ENCODE assay signal across 16 cellular contexts in the genomic region with DNA sequence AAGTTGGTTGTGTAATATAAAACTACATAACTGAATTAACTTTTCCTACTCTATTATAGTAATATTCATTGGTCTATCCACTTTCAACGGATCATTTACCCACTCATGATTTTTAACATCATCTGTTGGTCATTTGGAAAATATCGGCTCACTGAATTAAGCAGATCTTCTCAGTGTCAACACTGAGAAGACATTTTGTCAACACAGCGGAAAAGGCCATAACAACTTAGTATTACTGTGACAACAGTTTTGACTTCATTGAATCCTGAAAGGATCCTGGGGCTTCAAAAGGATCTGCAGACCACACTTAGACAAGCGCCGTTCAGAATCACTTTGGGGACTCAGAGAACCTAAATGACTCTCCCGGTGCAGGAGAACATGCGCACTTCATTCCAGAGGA. TPM values are rescaled to one million over a fixed set of nuclear protein-coding genes. Genes with fewer than 3 reads are reported as not detected.
DNase-seq lines count a peak whose midpoint lies in the region; ATAC-seq and TF ChIP-seq lines count a peak whose summit lies in the region.
"Had no signal": no experiment of that assay in that cellular context is flagged by ENCODE, and none has a peak within 500 bp of the region (broad histone marks: within the 10 kb centered on the region; RNA-seq: fewer than 3 reads in every experiment).

No MANE protein-coding gene starts in this region.

- peak overlapping the region; percentile 43 for H3K27ac Mint-ChIP-seq in activated CD4-positive, alpha-beta T cell treated with anti-CD3 and anti-CD28 coated beads, Interleukin-2, amount 10 ng/mL, durations not matched to agents 24 days and 14 days
- peak overlapping the region; percentile 68 to 80 for H3K27ac Mint-ChIP-seq in T-cell

- intact Hi-C loops in activated CD4-positive, alpha-beta T cell treated with anti-CD3 and anti-CD28 coated beads, Interleukin-2, amount 10 ng/mL, durations not matched to agents 24 days and 14 days (cut with micrococcal nuclease): no loop called here
- intact Hi-C loops in esophagus muscularis mucosa (cut with DNase I): no loop called here
- intact Hi-C loops in gastrocnemius medialis (cut with DNase I; ENCODE audit: low total_unique reads): no loop called here

- no peaks in the 10 kb centered on the region for H3K27me3 Mint-ChIP-seq in activated CD4-positive, alpha-beta T cell treated with anti-CD3 and anti-CD28 coated beads, Interleukin-2, amount 10 ng/mL, durations not matched to agents 24 days and 14 days
- H3K27me3 Mint-ChIP-seq in T-cell: no peaks in the 10 kb centered on the region

- no peak for TF ChIP-seq CTCF in esophagus muscularis mucosa (IDR thresholded peaks at IDR 0.05)
- no peak for TF ChIP-seq CTCF in gastrocnemius medialis (IDR thresholded peaks at IDR 0.05 in 4 of 5, conservative IDR thresholded peaks at IDR 0.05 in 1 of 5)

- H3K4me3 Mint-ChIP-seq in activated CD4-positive, alpha-beta T cell treated with anti-CD3 and anti-CD28 coated beads, Interleukin-2, amount 10 ng/mL, durations not matched to agents 24 days and 14 days: no peak overlapping the region
- no peak overlapping the region for H3K4me3 Mint-ChIP-seq in T-cell

- 85% methylated on average over 7 of the region's 7 CpGs for WGBS in esophagus muscularis mucosa

- ATAC-seq in T-cell (replicated peaks in 1 of 4): no peak
- ATAC-seq in gastrocnemius medialis: no peak
- ATAC-seq in HG03159 (IDR thresholded peaks at IDR 0.05; ENCODE audit: unreplicated experiment): no peak
- ATAC-seq in GM21825 (IDR thresholded peaks at IDR 0.05; ENCODE audit: unreplicated experiment): no peak
- ATAC-seq: right cardiac atrium had no signal

- H3K27me3 ChIP-seq in esophagus muscularis mucosa (peaks cover 0 to 6% (median 0%) of the 10 kb centered on the region in 4 donors), gastrocnemius medialis (no peaks in the 10 kb centered on the region)

- CTCF ChIA-PET in T-cell (lab: Charles Lee): no interaction called here

- no peak for DNase-seq in activated CD4-positive, alpha-beta T cell treated with anti-CD3 and anti-CD28 coated beads, Interleukin-2, amount 10 ng/mL, durations not matched to agents 24 days and 14 days
- DNase-seq in activated CD4-positive, alpha-beta T cell treated with anti-CD3 and anti-CD28 coated beads for 1 hour: no peak
- DNase-seq in T-cell (no peak), esophagus muscularis mucosa (ENCODE audit: extremely low spot score) (no peak), gastrocnemius medialis (no peak), KBM-7 (no peak)
- DNase-seq: Caco-2; GOT3; NCI-H1694 treated with DMSO at 0.1 percent for 48 hours; NCI-H446 treated with DMSO at 0.1 percent for 48 hours; right cardiac atrium; SHP77 treated with DMSO at 0.1 percent for 48 hours; stimulated activated CD4-positive, alpha-beta T cell treated with anti-CD3 and anti-CD28 coated beads, Interleukin-2, amount 100 ng/mL, for 24 hours had no signal

- H3K9me3 ChIP-seq in esophagus muscularis mucosa: no peaks in the 10 kb centered on the region
- H3K9me3 ChIP-seq in gastrocnemius medialis: no peaks in the 10 kb centered on the region
- H3K9me3 ChIP-seq: Caco-2 had no signal

- H3K4me3 ChIP-seq in esophagus muscularis mucosa (no peak overlapping the region), gastrocnemius medialis (no peak overlapping the region)
- H3K4me3 ChIP-seq: lung had no signal

- H3K27ac ChIP-seq in esophagus muscularis mucosa (replicated peaks in 1 of 4) (peak overlapping the region in 3 of 4 donors; percentile 100), gastrocnemius medialis (peak overlapping the region in 3 of 4 donors; percentile 99 to 100 (median 99))

- H3K9me3 Mint-ChIP-seq in activated CD4-positive, alpha-beta T cell treated with anti-CD3 and anti-CD28 coated beads, Interleukin-2, amount 10 ng/mL, durations not matched to agents 24 days and 14 days: no peaks in the 10 kb centered on the region
- H3K9me3 Mint-ChIP-seq in T-cell: no peaks in the 10 kb centered on the region

- H3K4me1 ChIP-seq in esophagus muscularis mucosa (peaks cover 21 to 38% (median 26%) of the 10 kb centered on the region in 4 donors), gastrocnemius medialis (peaks cover 19 to 29% of the 10 kb centered on the region in 2 donors)

- POLR2A ChIA-PET in T-cell (lab: Charles Lee): no interaction called here

- H3K36me3 ChIP-seq in esophagus muscularis mucosa (peaks cover 0 to 3% (median 0%) of the 10 kb centered on the region in 4 donors), gastrocnemius medialis (no peaks in the 10 kb centered on the region)

- in situ Hi-C loops in gastrocnemius medialis (cut with MboI; ENCODE audit: low sequenced_read_pairs in 4 of 4): no loop called here
- in situ Hi-C loops in KBM-7 (cut with MboI; ENCODE audit: low pct_unique_long_range_greater_than_20kb, low sequenced_read_pairs): no loop called here

- peaks cover 37% of the 10 kb centered on the region for H3K4me1 Mint-ChIP-seq in activated CD4-positive, alpha-beta T cell treated with anti-CD3 and anti-CD28 coated beads, Interleukin-2, amount 10 ng/mL, durations not matched to agents 24 days and 14 days
- H3K4me1 Mint-ChIP-seq in T-cell: peaks cover 41 to 57% (median 52%) of the 10 kb centered on the region in 3 donors

- no peak for TF ChIP-seq EP300 in esophagus muscularis mucosa (IDR thresholded peaks at IDR 0.05)

- H3K36me3 Mint-ChIP-seq in activated CD4-positive, alpha-beta T cell treated with anti-CD3 and anti-CD28 coated beads, Interleukin-2, amount 10 ng/mL, durations not matched to agents 24 days and 14 days (ENCODE audit: low read depth): peaks cover 27% of the 10 kb centered on the region
- H3K36me3 Mint-ChIP-seq in T-cell: peaks cover 10% of the 10 kb centered on the region

- TF ChIP-seq POLR2A in esophagus muscularis mucosa (IDR thresholded peaks at IDR 0.05; ENCODE audit: low read depth) (no peak), gastrocnemius medialis (IDR thresholded peaks at IDR 0.05) (no peak)

RNA-seq across cellular contexts. Expression of a gene that starts 4.2 kb away (rescaled TPM):
- total RNA-seq in activated CD4-positive, alpha-beta T cell treated with anti-CD3 and anti-CD28 coated beads, Interleukin-2, amount 10 ng/mL, durations not matched to agents 24 days and 14 days: 21.4 and 22.2 TPM in 2 replicates
- 10 to 100 TPM; 16.1 to 28.3 (median 27.4) TPM for total RNA-seq in T-cell
- total RNA-seq in esophagus muscularis mucosa: 10 to 100 TPM in 3 of 4 donors, 1 to 10 TPM in 1; 7.1 to 16.3 (median 11.5) TPM
- total RNA-seq in gastrocnemius medialis: 10 to 100 TPM in 3 of 4 donors, 1 to 10 TPM in 1; 9.6 to 18.5 (median 14.3) TPM
